Comparison of ENCODE assay signal across 8 cellular contexts in the genomic region with DNA sequence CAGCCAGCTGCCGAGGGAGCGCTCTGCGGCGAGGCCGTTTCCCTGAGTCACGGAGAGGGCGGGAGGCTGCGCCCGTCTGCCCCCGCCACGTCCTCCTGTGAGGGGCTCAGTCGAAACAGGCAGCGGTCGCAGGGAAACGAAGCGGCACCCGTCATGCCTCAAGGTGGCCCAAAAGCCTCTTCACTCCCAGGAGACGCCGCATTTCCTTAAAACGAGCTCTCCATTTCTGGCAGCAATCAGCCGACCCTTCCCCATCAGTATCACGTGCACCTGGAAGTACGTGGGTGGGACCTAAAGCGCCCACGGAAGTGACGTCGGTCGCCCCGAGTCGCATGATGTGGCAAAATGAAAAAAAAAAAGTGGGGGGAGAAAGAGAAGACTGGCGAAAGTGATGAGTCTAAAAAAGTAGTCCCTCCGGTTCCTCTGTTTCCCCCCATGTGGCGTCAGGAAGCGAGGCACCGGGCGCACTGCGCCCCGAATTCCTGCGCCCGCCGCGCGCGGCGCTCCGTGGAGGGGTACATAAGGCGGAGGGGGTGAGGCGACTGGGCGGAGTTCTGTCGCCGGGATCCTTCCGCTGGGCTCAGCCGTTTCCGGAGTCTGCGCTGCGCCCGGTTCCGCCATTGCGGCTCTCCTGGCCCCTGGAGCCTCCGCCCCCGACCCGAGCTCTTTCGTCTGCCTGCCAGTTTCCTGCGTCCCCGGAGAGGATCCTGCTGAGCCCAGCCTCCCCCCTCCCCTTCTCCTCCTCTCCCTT. TPM values are rescaled to one million over a fixed set of nuclear protein-coding genes. Genes with fewer than 3 reads are reported as not detected.
DNase-seq lines count a peak whose midpoint lies in the region; ATAC-seq and TF ChIP-seq lines count a peak whose summit lies in the region.

A gene (plus strand): TSS at position 583 of the 751 bp plus-strand sequence. CDS start 237 bp downstream, outside the sequence.

- peaks cover 32 to 41% of the 10 kb centered on the region in 2 donors for H3K4me1 ChIP-seq in mucosa of rectum (ENCODE audit: control insufficient read depth in 2 of 2, insufficient read depth in 2 of 2, low read length in 2 of 2)

- ATAC-seq in GM21619 (IDR thresholded peaks at IDR 0.05; ENCODE audit: unreplicated experiment): peak; percentile 77

- no peaks in the 10 kb centered on the region for H3K9me3 ChIP-seq in mucosa of rectum (ENCODE audit: control insufficient read depth in 2 of 2, low read length in 2 of 2)

- H3K36me3 ChIP-seq in mucosa of rectum (ENCODE audit: control insufficient read depth in 2 of 2, insufficient read depth in 2 of 2, low read length in 2 of 2): no peaks in the 10 kb centered on the region

- peak within 1 kb of the TSS; percentile 100 for H3K27ac Mint-ChIP-seq in activated T-cell treated with anti-CD3 and anti-CD28 coated beads, Interleukin-2, amount 50 U/mL, for 24 hours

- peak within 1 kb of the TSS; percentile 93 for H3K4me3 ChIP-seq in Jurkat, Clone E6-1 (ENCODE audit: low read length)
- peak within 1 kb of the TSS; percentile 98 to 100 for H3K4me3 ChIP-seq in mucosa of rectum (ENCODE audit: low read length in 2 of 2)

- H3K4me3 Mint-ChIP-seq in activated T-cell treated with anti-CD3 and anti-CD28 coated beads, Interleukin-2, amount 50 U/mL, for 24 hours: peak within 1 kb of the TSS; percentile 96

- no peaks in the 10 kb centered on the region for H3K9me3 Mint-ChIP-seq in activated T-cell treated with anti-CD3 and anti-CD28 coated beads, Interleukin-2, amount 50 U/mL, for 24 hours

- peaks cover 56% of the 10 kb centered on the region for H3K4me1 Mint-ChIP-seq in activated T-cell treated with anti-CD3 and anti-CD28 coated beads, Interleukin-2, amount 50 U/mL, for 24 hours (ENCODE audit: low read depth)

- H3K9ac ChIP-seq in mucosa of rectum (ENCODE audit: low read depth in 1 of 2, low read length in 2 of 2): peak within 1 kb of the TSS; percentile 92 to 99

- no peaks in the 10 kb centered on the region for H3K27me3 Mint-ChIP-seq in activated T-cell treated with anti-CD3 and anti-CD28 coated beads, Interleukin-2, amount 50 U/mL, for 24 hours

- peak within 1 kb of the TSS; percentile 98 to 99 for H3K27ac ChIP-seq in mucosa of rectum (ENCODE audit: low read depth in 2 of 2, low read length in 2 of 2)

- peak; percentile 99 for TF ChIP-seq POLR2A in erythroblast (IDR thresholded peaks at IDR 0.05; ENCODE audit: low read length)

- DNase-seq in DMS153 (lab: John Stamatoyannopoulos, UW) (peak; percentile 94), erythroblast (lab: John Stamatoyannopoulos, UW) (peak; percentile 99 to 100)
- DNase-seq in Jurkat, Clone E6-1 (ENCODE audit: low read depth, low spot score): peak; percentile 97
- DNase-seq in activated T-cell treated with anti-CD3 and anti-CD28 coated beads, Interleukin-2, amount 50 U/mL, for 24 hours: peak; percentile 96
- peak; percentile 93 for DNase-seq in stimulated activated CD8-positive, alpha-beta memory T cell treated with anti-CD3 and anti-CD28 coated beads, Interleukin-4, amount 100 ng/mL, for 48 hours

- H3K36me3 Mint-ChIP-seq in activated T-cell treated with anti-CD3 and anti-CD28 coated beads, Interleukin-2, amount 50 U/mL, for 24 hours (ENCODE audit: low read depth): peaks cover 54% of the 10 kb centered on the region

- no peaks in the 10 kb centered on the region for H3K27me3 ChIP-seq in mucosa of rectum (ENCODE audit: control insufficient read depth in 2 of 2, insufficient read depth in 2 of 2, low read length in 2 of 2)

TF ChIP-seq in PFSK-1, 5 proteins besides CTCF, POLR2A, EP300 and RAD21:
- TF ChIP-seq POLR2AphosphoS5 (IDR thresholded peaks at IDR 0.05; ENCODE audit: low read depth, low read length) (peak; percentile 97), FOXP2 (optimal IDR thresholded peaks at IDR 0.05; ENCODE audit: borderline replicate concordance, extremely low read depth, extremely low read length, insufficient read depth) (peak; percentile 95), SIN3A (IDR thresholded peaks at IDR 0.05; ENCODE audit: borderline replicate concordance, insufficient read depth, low read length) (no peak; the same call in 1 of the 2 replicates), TAF1 (IDR thresholded peaks at IDR 0.05; ENCODE audit: borderline replicate concordance, insufficient read depth, low read length) (peak; percentile 99)
- TF ChIP-seq, protein P1, sequence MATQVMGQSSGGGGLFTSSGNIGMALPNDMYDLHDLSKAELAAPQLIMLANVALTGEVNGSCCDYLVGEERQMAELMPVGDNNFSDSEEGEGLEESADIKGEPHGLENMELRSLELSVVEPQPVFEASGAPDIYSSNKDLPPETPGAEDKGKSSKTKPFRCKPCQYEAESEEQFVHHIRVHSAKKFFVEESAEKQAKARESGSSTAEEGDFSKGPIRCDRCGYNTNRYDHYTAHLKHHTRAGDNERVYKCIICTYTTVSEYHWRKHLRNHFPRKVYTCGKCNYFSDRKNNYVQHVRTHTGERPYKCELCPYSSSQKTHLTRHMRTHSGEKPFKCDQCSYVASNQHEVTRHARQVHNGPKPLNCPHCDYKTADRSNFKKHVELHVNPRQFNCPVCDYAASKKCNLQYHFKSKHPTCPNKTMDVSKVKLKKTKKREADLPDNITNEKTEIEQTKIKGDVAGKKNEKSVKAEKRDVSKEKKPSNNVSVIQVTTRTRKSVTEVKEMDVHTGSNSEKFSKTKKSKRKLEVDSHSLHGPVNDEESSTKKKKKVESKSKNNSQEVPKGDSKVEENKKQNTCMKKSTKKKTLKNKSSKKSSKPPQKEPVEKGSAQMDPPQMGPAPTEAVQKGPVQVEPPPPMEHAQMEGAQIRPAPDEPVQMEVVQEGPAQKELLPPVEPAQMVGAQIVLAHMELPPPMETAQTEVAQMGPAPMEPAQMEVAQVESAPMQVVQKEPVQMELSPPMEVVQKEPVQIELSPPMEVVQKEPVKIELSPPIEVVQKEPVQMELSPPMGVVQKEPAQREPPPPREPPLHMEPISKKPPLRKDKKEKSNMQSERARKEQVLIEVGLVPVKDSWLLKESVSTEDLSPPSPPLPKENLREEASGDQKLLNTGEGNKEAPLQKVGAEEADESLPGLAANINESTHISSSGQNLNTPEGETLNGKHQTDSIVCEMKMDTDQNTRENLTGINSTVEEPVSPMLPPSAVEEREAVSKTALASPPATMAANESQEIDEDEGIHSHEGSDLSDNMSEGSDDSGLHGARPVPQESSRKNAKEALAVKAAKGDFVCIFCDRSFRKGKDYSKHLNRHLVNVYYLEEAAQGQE (IDR thresholded peaks at IDR 0.05; ENCODE audit: insufficient read depth in 1 of 2, low read depth in 2 of 2, low read length in 2 of 2): peak; percentile 9 to 59; a peak in 1 of 4 replicates

RNA-seq across cellular contexts. Expression of the gene that starts here (rescaled TPM):
- 105 TPM for polyA plus RNA-seq in Jurkat, Clone E6-1 (2012; ENCODE audit: insufficient read depth, insufficient read length)
- polyA plus RNA-seq in PFSK-1 (2012; ENCODE audit: insufficient read length, low read depth): 154 TPM

Comparison
In these comparisons a context has a peak if more than half of its experiments do, and no peak if none do; other contexts are left out.
1. Peak in every context shown above with its lines: DNase-seq, ATAC-seq, H3K4me3 ChIP-seq and H3K27ac ChIP-seq.